In genomic region chr7:69106946-69107345, GRCh38 we compare ENCODE assay signal across 5 cellular contexts.
DNase-seq lines count a peak whose midpoint lies in the region; FAIRE-seq and TF ChIP-seq lines count a peak whose summit lies in the region.
"Not testable (repeated sequence)": the region's sequence is repeated elsewhere in the genome, so short reads cannot be mapped to it uniquely, and the experiment has no call there.

No MANE protein-coding gene starts in this region.

- DNase-seq in Karpas-422; H1 (ENCODE audit: low read depth in 1 of 2, low spot score in 2 of 2); endodermal cell; mesendoderm: not testable (repeated sequence)
- DNase-seq in trophoblast cell = peak; percentile 68 to 76

- not testable (repeated sequence) for H3K27me3 Mint-ChIP-seq in endodermal cell (ENCODE audit: insufficient read depth)

- H2BK20ac ChIP-seq in H1 (ENCODE audit: low read length) = 0 out of 2 replicates have a peak overlapping the region, but pooled peaks have one; percentile 55

- H4K8ac ChIP-seq in H1 (ENCODE audit: extremely low read depth, insufficient read depth, low read length); mesendoderm (ENCODE audit: low read depth, low read length); trophoblast cell (ENCODE audit: low read depth, low read length): not testable (repeated sequence)

- H3K27ac ChIP-seq in Karpas-422 (ENCODE audit: low read length) = peak overlapping the region; percentile 100
- not testable (repeated sequence) for H3K27ac ChIP-seq in H1 (ENCODE audit: low read depth, low read length); endodermal cell (ENCODE audit: low read depth, low read length); mesendoderm (ENCODE audit: low read depth, low read length); trophoblast cell (ENCODE audit: low read depth, low read length)

- not testable (repeated sequence) for FAIRE-seq in H1 (lab: Jason Lieb, UNC)

- peaks cover 22% of the 10 kb centered on the region for H3K9me3 ChIP-seq in Karpas-422 (ENCODE audit: low read length)
- not testable (repeated sequence) for H3K9me3 ChIP-seq in H1 (ENCODE audit: insufficient read depth in 2 of 2, low read depth in 1 of 2, low read length in 1 of 2); endodermal cell (ENCODE audit: control insufficient read depth, low read length); trophoblast cell (ENCODE audit: insufficient read depth, low read depth, low read length)

- H2AK5ac ChIP-seq in H1 (ENCODE audit: low read depth, low read length); trophoblast cell (ENCODE audit: low read length): not testable (repeated sequence)
- peak overlapping the region; percentile 59 for H2AK5ac ChIP-seq in mesendoderm (ENCODE audit: low read length)

- not testable (repeated sequence) for TF ChIP-seq POLR2A in H1 (IDR thresholded peaks at IDR 0.05; ENCODE audit: control extremely low read depth in 1 of 2, low read depth in 2 of 2, low read length in 2 of 2)

- peaks cover 47% of the 10 kb centered on the region for H3K4me1 Mint-ChIP-seq in endodermal cell

- TF ChIP-seq EP300 in H1 (IDR thresholded peaks at IDR 0.05; ENCODE audit: borderline replicate concordance in 1 of 2, low read depth in 2 of 2, low read length in 2 of 2) = not testable (repeated sequence)

- H3K4me2 ChIP-seq in Karpas-422 (ENCODE audit: low read depth, low read length, poor library complexity, severe bottlenecking) = peak overlapping the region; percentile 73
- not testable (repeated sequence) for H3K4me2 ChIP-seq in H1 (ENCODE audit: insufficient read depth in 1 of 2, low read depth in 2 of 2, low read length in 2 of 2); mesendoderm (ENCODE audit: low read length); trophoblast cell (ENCODE audit: low read length)

- TF ChIP-seq RAD21 in H1 (IDR thresholded peaks at IDR 0.05 in 1 of 2, conservative IDR thresholded peaks at IDR 0.05 in 1 of 2; ENCODE audit: low read depth in 2 of 2, low read length in 2 of 2) = not testable (repeated sequence)

- H3K14ac ChIP-seq in H1 (ENCODE audit: insufficient read length); trophoblast cell (ENCODE audit: low read length): not testable (repeated sequence)

- H3K4me3 ChIP-seq in Karpas-422 (ENCODE audit: low read length) = peak overlapping the region; percentile 46; the same call in 1 of the 2 replicates
- not testable (repeated sequence) for H3K4me3 ChIP-seq in H1 (ENCODE audit: extremely low read depth in 1 of 4, insufficient read depth in 2 of 4, low read depth in 3 of 4, low read length in 4 of 4); endodermal cell (ENCODE audit: low read length); mesendoderm (ENCODE audit: low read length); trophoblast cell (ENCODE audit: low read depth, low read length)

- H2AFZ ChIP-seq in Karpas-422 (ENCODE audit: low read length); H1 (ENCODE audit: low read length); trophoblast cell (ENCODE audit: insufficient read depth, low read length, poor library complexity): not testable (repeated sequence)

- not testable (repeated sequence) for H2BK5ac ChIP-seq in H1 (ENCODE audit: low read depth, low read length); mesendoderm (ENCODE audit: low read length); trophoblast cell (ENCODE audit: low read depth, low read length, poor library complexity)

- not testable (repeated sequence) for H3K56ac ChIP-seq in H1 (replicated peaks; ENCODE audit: insufficient read length, low read depth, low read length); mesendoderm (ENCODE audit: low read length)

- not testable (repeated sequence) for TF ChIP-seq CTCF in H1 (IDR thresholded peaks at IDR 0.05; ENCODE audit: control extremely low read depth in 1 of 3, insufficient read depth in 1 of 3, low read depth in 1 of 3, low read length in 3 of 3); endodermal cell (conservative IDR thresholded peaks at IDR 0.05)

- H3K79me1 ChIP-seq in H1 (ENCODE audit: low read depth, low read length); mesendoderm (ENCODE audit: low read length); trophoblast cell (ENCODE audit: low read length): not testable (repeated sequence)

- H3K9ac ChIP-seq in Karpas-422 (ENCODE audit: low read length) = peak overlapping the region; percentile 74
- not testable (repeated sequence) for H3K9ac ChIP-seq in H1 (replicated peaks in 1 of 4; ENCODE audit: extremely low read depth in 1 of 4, low read depth in 3 of 4, low read length in 3 of 4); endodermal cell (ENCODE audit: extremely low read depth, low read length, poor library complexity, severe bottlenecking); mesendoderm (ENCODE audit: low read length); trophoblast cell (ENCODE audit: low read length)

- 88% methylated on average over 7 of the region's 7 CpGs; no CpG with 5 or more reads in 1 of the 2 experiments for WGBS in H1 (ENCODE audit: extremely low coverage in 1 of 2, insufficient coverage in 1 of 2, insufficient read length in 1 of 2, insufficient replicate concordance in 2 of 2, low coverage in 1 of 2, low lambda C conversion rate in 2 of 2, missing lambda C conversion rate in 1 of 2), 2 experiments
- WGBS in endodermal cell (ENCODE audit: insufficient coverage in 1 of 2, insufficient read length in 1 of 2), 2 experiments = 91 to 93% methylated on average over 6 to 7 of the region's 7 CpGs
- WGBS in mesendoderm (ENCODE audit: extremely low coverage, insufficient coverage, low lambda C conversion rate) = no CpG with 5 or more reads among the region's 7 CpGs
- no CpG with 5 or more reads among the region's 7 CpGs for WGBS in trophoblast cell (ENCODE audit: extremely low coverage, insufficient coverage, insufficient read length)

- peaks cover 69% of the 10 kb centered on the region for H3K4me1 ChIP-seq in Karpas-422 (ENCODE audit: low read length)
- peaks cover 7 to 25% (median 13%) of the 10 kb centered on the region in 4 experiments; a peak in 6 of 7 replicates for H3K4me1 ChIP-seq in H1 (replicated peaks in 1 of 4; ENCODE audit: control insufficient read depth in 3 of 4, insufficient read depth in 4 of 4, low read length in 3 of 4)
- peaks cover 12% of the 10 kb centered on the region for H3K4me1 ChIP-seq in endodermal cell (ENCODE audit: control insufficient read depth, insufficient read depth, low read length)
- not testable (repeated sequence) for H3K4me1 ChIP-seq in mesendoderm (ENCODE audit: control insufficient read depth, low read depth, low read length)
- peaks cover 2 to 10% of the 10 kb centered on the region in 2 experiments for H3K4me1 ChIP-seq in trophoblast cell (ENCODE audit: control insufficient read depth in 1 of 2, insufficient read depth in 2 of 2, low read length in 2 of 2)

- H3K27me3 ChIP-seq in Karpas-422 (ENCODE audit: low read length); H1 (replicated peaks in 1 of 4; ENCODE audit: control insufficient read depth in 3 of 4, extremely low read depth in 1 of 4, insufficient read depth in 3 of 4, low read length in 3 of 4); endodermal cell (ENCODE audit: control insufficient read depth, insufficient read depth, low read length, poor library complexity, severe bottlenecking); mesendoderm (ENCODE audit: insufficient read depth, low read length, poor library complexity); trophoblast cell (ENCODE audit: insufficient read depth, low read length): not testable (repeated sequence)

- not testable (repeated sequence) for H3K36me3 Mint-ChIP-seq in endodermal cell (ENCODE audit: low read depth)

- not testable (repeated sequence) for H3K23me2 ChIP-seq in H1 (ENCODE audit: low read depth, low read length)

- not testable (repeated sequence) for H4K12ac ChIP-seq in trophoblast cell (ENCODE audit: low read depth, low read length)

- not testable (repeated sequence) for H3K9me3 Mint-ChIP-seq in endodermal cell

- POLR2A ChIA-PET in H1 (lab: Charles Lee; ENCODE audit: partially characterized antibody) = interaction anchor here (0.7 to 1.1 kb wide), 2 partner anchors 126 to 1474 kb away, joined by 3 read pairs; no protein-coding TSS in a partner anchor

- not testable (repeated sequence) for H3K23ac ChIP-seq in H1 (ENCODE audit: insufficient read length); mesendoderm (ENCODE audit: low read length); trophoblast cell (ENCODE audit: low read length)

- not testable (repeated sequence) for H3K4ac ChIP-seq in H1 (replicated peaks; ENCODE audit: insufficient read length, low read depth, low read length); mesendoderm (ENCODE audit: low read depth, low read length); trophoblast cell (ENCODE audit: low read depth, low read length)

- H4K5ac ChIP-seq in H1 (ENCODE audit: insufficient read length, low read depth, low read length); mesendoderm (ENCODE audit: low read length): not testable (repeated sequence)

- H2BK15ac ChIP-seq in H1 (ENCODE audit: low read length); mesendoderm (replicated peaks; ENCODE audit: low read depth): not testable (repeated sequence)

- H3K36me3 ChIP-seq in Karpas-422 (ENCODE audit: insufficient read depth, low read length) = peaks cover 16% of the 10 kb centered on the region; the same call in 1 of the 2 replicates
- not testable (repeated sequence) for H3K36me3 ChIP-seq in H1 (ENCODE audit: control insufficient read depth in 2 of 4, insufficient read depth in 4 of 4, low read length in 3 of 4); endodermal cell (ENCODE audit: control insufficient read depth, insufficient read depth, low read length); mesendoderm (ENCODE audit: control insufficient read depth, insufficient read depth, low read length); trophoblast cell (ENCODE audit: control insufficient read depth in 1 of 2, insufficient read depth in 2 of 2, low read length in 2 of 2)

- not testable (repeated sequence) for H3K9me2 ChIP-seq in Karpas-422 (replicated peaks; ENCODE audit: insufficient read depth, low read length)

- H4K20me1 ChIP-seq in Karpas-422 (ENCODE audit: insufficient read depth, low read depth, low read length); H1 (replicated peaks in 1 of 2; ENCODE audit: control insufficient read depth in 1 of 2, insufficient read depth in 2 of 2, low read length in 2 of 2): not testable (repeated sequence)

- 0 out of 2 replicates have a peak overlapping the region, but pooled peaks have one; percentile 2 for H2BK12ac ChIP-seq in H1 (ENCODE audit: low read depth, low read length)
- H2BK12ac ChIP-seq in trophoblast cell (ENCODE audit: low read length) = not testable (repeated sequence)

- not testable (repeated sequence) for H4K91ac ChIP-seq in H1 (replicated peaks; ENCODE audit: insufficient read length, low read length); trophoblast cell (ENCODE audit: low read depth, low read length)

- not testable (repeated sequence) for H3K79me2 ChIP-seq in Karpas-422 (ENCODE audit: low read length); H1 (ENCODE audit: control insufficient read depth in 1 of 2, insufficient read depth in 2 of 2, low read length in 2 of 2); mesendoderm (ENCODE audit: control insufficient read depth, insufficient read depth, low read length); trophoblast cell (ENCODE audit: control insufficient read depth, insufficient read depth, low read length, poor library complexity)

- H3K4me3 Mint-ChIP-seq in endodermal cell = not testable (repeated sequence)

- H3K27ac Mint-ChIP-seq in endodermal cell = peak overlapping the region; percentile 35

- not testable (repeated sequence) for H2BK120ac ChIP-seq in H1 (replicated peaks; ENCODE audit: low read depth, low read length); mesendoderm (ENCODE audit: low read depth, low read length); trophoblast cell (ENCODE audit: insufficient read depth, low read length, poor library complexity)

- CTCF ChIA-PET in H1 (lab: Charles Lee; ENCODE audit: partially characterized antibody) = not testable (repeated sequence)

- not testable (repeated sequence) for H3K18ac ChIP-seq in H1 (ENCODE audit: extremely low read depth, low read length); trophoblast cell (ENCODE audit: low read length)
- H3K18ac ChIP-seq in mesendoderm (ENCODE audit: low read length) = peak overlapping the region; percentile 41
